8 cellular contexts compared by ENCODE assay signal in genomic region chr15:22757440-22758071, GRCh38. TPM values are rescaled to one million over a fixed set of nuclear protein-coding genes. Genes with fewer than 3 reads are reported as not detected.
A peak's percentile ranks its signal among the peaks of the same experiment; 100 is the strongest.
DNase-seq lines count a peak whose midpoint lies in the region; ATAC-seq, FAIRE-seq and TF ChIP-seq lines count a peak whose summit lies in the region.
"Not testable (repeated sequence)": the region's sequence is repeated elsewhere in the genome, so short reads cannot be mapped to it uniquely, and the experiment has no call there.

No MANE protein-coding gene starts in this region.

- not testable (repeated sequence) for H3K9ac ChIP-seq in keratinocyte (ENCODE audit: control insufficient read depth, extremely low read depth, insufficient read depth, low read length)

- not testable (repeated sequence) for TF ChIP-seq EP300 in upper lobe of left lung (IDR thresholded peaks at IDR 0.05)

- intact Hi-C loops in activated CD8-positive, alpha-beta T cell treated with anti-CD3 and anti-CD28 coated beads for 36 hours (cut with micrococcal nuclease); gastrocnemius medialis (cut with DNase I; ENCODE audit: low total_unique reads): not testable (repeated sequence)

- not testable (repeated sequence) for DNase-seq in GM12864 (ENCODE audit: low read depth); keratinocyte (ENCODE audit: low read depth, low spot score); gastrocnemius medialis
- DNase-seq in NCI-H510A treated with DMSO at 0.1 percent for 48 hours (lab: John Stamatoyannopoulos, UW) (peak; percentile 18), cerebellum (ENCODE audit: low spot score) (peak; percentile 53), upper lobe of left lung (peak; percentile 47 to 91)
- peak; percentile 42 for DNase-seq in activated CD8-positive, alpha-beta T cell treated with anti-CD3 and anti-CD28 coated beads for 36 hours

- not testable (repeated sequence) for TF ChIP-seq POLR2A in gastrocnemius medialis (IDR thresholded peaks at IDR 0.05); upper lobe of left lung (IDR thresholded peaks at IDR 0.05)

- not testable (repeated sequence) for H3K9me3 ChIP-seq in keratinocyte (ENCODE audit: control insufficient read depth, low read depth, low read length); gastrocnemius medialis; upper lobe of left lung

- H3K4me1 Mint-ChIP-seq in activated CD8-positive, alpha-beta T cell treated with anti-CD3 and anti-CD28 coated beads for 36 hours (ENCODE audit: low read depth) = not testable (repeated sequence)

- H3K36me3 ChIP-seq in keratinocyte (ENCODE audit: control insufficient read depth in 2 of 2, extremely low read depth in 1 of 2, insufficient read depth in 2 of 2, low read length in 2 of 2); gastrocnemius medialis; upper lobe of left lung: not testable (repeated sequence)

- peak overlapping the region; percentile 73 for H3K4me3 Mint-ChIP-seq in activated CD8-positive, alpha-beta T cell treated with anti-CD3 and anti-CD28 coated beads for 36 hours

- TF ChIP-seq CTCF in GM12864 (IDR thresholded peaks at IDR 0.05; ENCODE audit: low read depth, low read length, missing control alignments); activated CD8-positive, alpha-beta T cell treated with anti-CD3 and anti-CD28 coated beads for 36 hours (IDR thresholded peaks at IDR 0.05); keratinocyte (optimal IDR thresholded peaks at IDR 0.05 in 1 of 3, IDR thresholded peaks at IDR 0.05 in 1 of 3, conservative IDR thresholded peaks at IDR 0.05 in 1 of 3; ENCODE audit: extremely low read depth in 1 of 3, insufficient read depth in 2 of 3, low read length in 3 of 3); gastrocnemius medialis (IDR thresholded peaks at IDR 0.05 in 4 of 5, conservative IDR thresholded peaks at IDR 0.05 in 1 of 5); upper lobe of left lung (IDR thresholded peaks at IDR 0.05): not testable (repeated sequence)

- H3K4me1 ChIP-seq in keratinocyte (ENCODE audit: control insufficient read depth, extremely low read depth, insufficient read depth, low read length); gastrocnemius medialis: not testable (repeated sequence)
- peaks cover 0 to 10% (median 6%) of the 10 kb centered on the region in 4 donors for H3K4me1 ChIP-seq in upper lobe of left lung

- ATAC-seq in HG02852 (IDR thresholded peaks at IDR 0.05; ENCODE audit: unreplicated experiment) (peak; percentile 73), upper lobe of left lung (ENCODE audit: low FRiP score in 2 of 2) (peak; percentile 78 to 86)
- peak; percentile 82 for ATAC-seq in activated CD8-positive, alpha-beta T cell treated with anti-CD3 and anti-CD28 coated beads for 36 hours
- not testable (repeated sequence) for ATAC-seq in gastrocnemius medialis

- not testable (repeated sequence) for H3K27ac ChIP-seq in keratinocyte (ENCODE audit: control insufficient read depth, insufficient read depth, low read length); gastrocnemius medialis
- peak overlapping the region in 1 of 4 donors; percentile 54 for H3K27ac ChIP-seq in upper lobe of left lung

- not testable (repeated sequence) for H2AFZ ChIP-seq in keratinocyte (ENCODE audit: control insufficient read depth, low read length)

- 2 to 5% methylated on average over 13 to 49 of the region's 55 CpGs for WGBS in upper lobe of left lung, 2 donors

- dilution Hi-C loops in keratinocyte (cut with MboI; ENCODE audit: extremely low pct_ligation_motif_present, low sequenced_read_pairs) = not testable (repeated sequence)

- not testable (repeated sequence) for FAIRE-seq in keratinocyte (lab: Jason Lieb, UNC)

- POLR2A ChIA-PET in activated CD8-positive, alpha-beta T cell treated with anti-CD3 and anti-CD28 coated beads for 36 hours (lab: Charles Lee) = not testable (repeated sequence)

- H3K27me3 ChIP-seq in keratinocyte (ENCODE audit: control insufficient read depth, extremely low read depth, insufficient read depth, low read length); gastrocnemius medialis; upper lobe of left lung: not testable (repeated sequence)

- H3K4me3 ChIP-seq in GM12864 (ENCODE audit: low read depth, low read length) (peak overlapping the region; percentile 36), gastrocnemius medialis (peak overlapping the region; percentile 46 to 59 (median 52)), upper lobe of left lung (peak overlapping the region; percentile 22 to 57 (median 50))
- not testable (repeated sequence) for H3K4me3 ChIP-seq in keratinocyte (ENCODE audit: control insufficient read depth in 2 of 3, extremely low read depth in 1 of 3, insufficient read depth in 2 of 3, low read depth in 1 of 3, low read length in 3 of 3)

- H3K9me1 ChIP-seq in keratinocyte (ENCODE audit: control insufficient read depth, extremely low read depth, insufficient read depth, low read length) = not testable (repeated sequence)

- H3K27me3 Mint-ChIP-seq in activated CD8-positive, alpha-beta T cell treated with anti-CD3 and anti-CD28 coated beads for 36 hours = not testable (repeated sequence)

- H3K4me2 ChIP-seq in keratinocyte (ENCODE audit: control insufficient read depth, extremely low read depth, insufficient read depth, low read depth, low read length) = peak overlapping the region; percentile 58

- CTCF ChIA-PET in activated CD8-positive, alpha-beta T cell treated with anti-CD3 and anti-CD28 coated beads for 36 hours (lab: Charles Lee) = not testable (repeated sequence)

- in situ Hi-C loops in gastrocnemius medialis (cut with MboI; ENCODE audit: low sequenced_read_pairs in 4 of 4) = not testable (repeated sequence)

- not testable (repeated sequence) for H3K36me3 Mint-ChIP-seq in activated CD8-positive, alpha-beta T cell treated with anti-CD3 and anti-CD28 coated beads for 36 hours (ENCODE audit: low read depth)

- H4K20me1 ChIP-seq in keratinocyte (ENCODE audit: control insufficient read depth, extremely low read depth, insufficient read depth, low read length) = not testable (repeated sequence)

- not testable (repeated sequence) for H3K79me2 ChIP-seq in keratinocyte (ENCODE audit: control insufficient read depth, insufficient read depth, low read length)

- not testable (repeated sequence) for H3K9me3 Mint-ChIP-seq in activated CD8-positive, alpha-beta T cell treated with anti-CD3 and anti-CD28 coated beads for 36 hours

- H3K27ac Mint-ChIP-seq in activated CD8-positive, alpha-beta T cell treated with anti-CD3 and anti-CD28 coated beads for 36 hours = not testable (repeated sequence)

RNA-seq across cellular contexts. Expression of gene NIPA1, which starts 28.9 kb away (rescaled TPM):
- 10 to 100 TPM; 12.0 to 13.1 TPM for total RNA-seq in activated CD8-positive, alpha-beta T cell treated with anti-CD3 and anti-CD28 coated beads for 36 hours
- 23.6 TPM for total RNA-seq in cerebellum
- 9.6 to 12.0 TPM (median 11.7 TPM) in 3 replicates for polyA plus RNA-seq in keratinocyte
- 7.2 TPM for polyA plus RNA-seq in keratinocyte (2011; ENCODE audit: low read depth)
- 7.7 and 10.5 TPM in 2 replicates for polyA plus RNA-seq in keratinocyte (2011; cell fraction: cytosol; rRNA removed)
- polyA plus RNA-seq in keratinocyte (2011; cell fraction: nucleus; rRNA removed) = 16.7 and 21.5 TPM in 2 replicates
- polyA plus RNA-seq in keratinocyte (2012; ENCODE audit: low replicate concordance) = 8.6 and 11.7 TPM in 2 replicates
- polyA minus RNA-seq in keratinocyte = 25.4 to 42.6 TPM (median 33.8 TPM) in 3 replicates
- polyA minus RNA-seq in keratinocyte (2011; cell fraction: cytosol; rRNA and poly(A)+ RNA removed) = 15.0 TPM
- 19.6 and 30.1 TPM in 2 replicates for polyA minus RNA-seq in keratinocyte (2011; cell fraction: nucleus; rRNA and poly(A)+ RNA removed)
- 1 to 10 TPM; 2.8 to 4.2 (median 3.4) TPM for total RNA-seq in gastrocnemius medialis
- 10 to 100 TPM in 5 of 6 donors, 1 to 10 TPM in 1; 6.3 to 29.6 (median 17.9) TPM for total RNA-seq in upper lobe of left lung
